Comparison of ENCODE assay signal across 7 cellular contexts in genomic region chr1:48057249-48057648, GRCh38.
"Had no signal": no experiment of that assay in that cellular context is flagged by ENCODE, and none has a peak within 500 bp of the region (broad histone marks: within the 10 kb centered on the region; RNA-seq: fewer than 3 reads in every experiment).

No MANE protein-coding gene starts in this region.

- FAIRE-seq: G401.6, GM12878, GM12891, GM12892, GM19239 had no signal

- H3K4me3 ChIP-seq: GM12878 had no signal

- DNase-seq: GDM1, GF-D8 had no signal

- ATAC-seq: GM12878 had no signal
